ENCODE assay signal across 8 cellular contexts in the genomic region with DNA sequence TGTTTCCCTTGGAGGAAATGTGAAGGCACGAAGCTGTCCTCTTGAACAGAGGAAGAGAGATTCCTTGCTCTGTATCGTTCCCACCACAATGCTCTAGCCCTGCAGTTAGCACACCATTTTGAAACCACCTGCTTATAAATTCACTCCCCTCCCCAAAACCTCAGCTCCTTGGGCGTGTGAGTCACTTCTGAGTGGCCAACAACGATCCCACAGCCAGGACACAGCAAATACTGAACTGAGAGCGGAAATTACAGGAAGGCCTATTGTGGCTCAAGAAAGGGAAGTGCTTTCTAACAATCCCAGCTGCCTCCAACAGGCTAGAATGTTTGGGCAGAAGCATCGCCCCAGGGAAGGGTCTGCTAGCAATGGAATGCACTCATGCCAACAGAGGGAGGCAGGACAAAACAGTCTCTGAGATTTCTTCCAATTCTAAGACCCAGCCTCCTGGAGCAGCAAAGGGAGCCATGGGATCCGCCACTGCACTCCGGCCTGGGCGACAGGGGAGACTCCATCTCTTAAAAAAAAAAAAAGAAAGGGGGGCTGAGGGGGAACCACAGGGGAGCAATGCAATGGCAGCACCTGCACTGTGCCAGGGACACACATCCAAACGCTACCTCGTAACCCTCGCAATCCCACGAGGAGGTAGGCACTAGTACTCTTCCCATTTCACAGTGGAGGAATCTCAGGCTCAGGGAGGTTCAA. TPM values are rescaled to one million over a fixed set of nuclear protein-coding genes. Genes with fewer than 3 reads are reported as not detected.
DNase-seq lines count a peak whose midpoint lies in the region; ATAC-seq, FAIRE-seq and TF ChIP-seq lines count a peak whose summit lies in the region.

No MANE protein-coding gene starts in this region.

- no peaks in the 10 kb centered on the region for H3K9me3 ChIP-seq in psoas muscle

- no peaks in the 10 kb centered on the region for H3K36me3 ChIP-seq in psoas muscle (ENCODE audit: insufficient read depth in 1 of 2, low read depth in 1 of 2)

- DNase-seq in GM19239 (ENCODE audit: insufficient read length, low spot score) (no peak), SHP77 treated with DMSO at 0.1 percent for 48 hours (lab: John Stamatoyannopoulos, UW) (peak; percentile 10), epithelial cell of prostate (ENCODE audit: low read depth, low spot score) (no peak), psoas muscle (no peak), NCI-H748 (lab: John Stamatoyannopoulos, UW; ENCODE audit: unreplicated experiment) (no peak)

- peaks cover 27% of the 10 kb centered on the region for H3K4me1 ChIP-seq in psoas muscle

- ATAC-seq in psoas muscle (no peak), HG02884 (IDR thresholded peaks at IDR 0.05; ENCODE audit: unreplicated experiment) (no peak), HG03139 (IDR thresholded peaks at IDR 0.05; ENCODE audit: unreplicated experiment) (no peak)
- no peak for ATAC-seq in activated CD4-positive, CD25-positive, alpha-beta regulatory T cell treated with anti-CD3 and anti-CD28 coated beads, Interleukin-2, amount 50 U/mL, for 24 hours

- H3K27ac ChIP-seq in epithelial cell of prostate = peak overlapping the region; percentile 90
- peak overlapping the region; percentile 4 for H3K27ac ChIP-seq in psoas muscle

- intact Hi-C loops in psoas muscle (cut with DNase I) = no loop called here

- no peak for TF ChIP-seq CTCF in psoas muscle (IDR thresholded peaks at IDR 0.05)

- peak; percentile 86 for FAIRE-seq in GM19239 (lab: Jason Lieb, UNC)

- no peak overlapping the region for H3K4me3 ChIP-seq in psoas muscle

- 63 to 68% (median 63%) methylated on average over 13 of the region's 13 CpGs for WGBS in psoas muscle, 3 donors

- H3K27me3 ChIP-seq in psoas muscle (ENCODE audit: insufficient read depth in 3 of 3, low read length in 2 of 3) = no peaks in the 10 kb centered on the region

RNA-seq across cellular contexts. Expression of a gene that starts 1.9 kb away (rescaled TPM):
- total RNA-seq in psoas muscle = 1 to 10 TPM; 3.9 to 7.7 (median 6.3) TPM
- polyA plus RNA-seq in psoas muscle = 1 to 10 TPM; 2.4 to 6.2 (median 4.2) TPM

RNA-seq across cellular contexts. Expression of a gene that starts 2.1 kb away (rescaled TPM):
- total RNA-seq in psoas muscle = under 1 TPM in 3 of 4 donors, not detected in 1; 0.59 to 0.82 (median 0.64) TPM
- polyA plus RNA-seq in psoas muscle = under 1 TPM; 0.08 to 0.74 (median 0.26) TPM

RNA-seq across cellular contexts. Expression of a gene that starts 58.6 kb away (rescaled TPM):
- total RNA-seq in psoas muscle = not detected
- not detected for polyA plus RNA-seq in psoas muscle
